In genomic region chr11:34154059-34154875, GRCh38 we compare ENCODE assay signal across 10 cellular contexts. TPM values are rescaled to one million over a fixed set of nuclear protein-coding genes. Genes with fewer than 3 reads are reported as not detected.
DNase-seq lines count a peak whose midpoint lies in the region; ATAC-seq, FAIRE-seq and TF ChIP-seq lines count a peak whose summit lies in the region.
"Had no signal": no experiment of that assay in that cellular context is flagged by ENCODE, and none has a peak within 500 bp of the region (broad histone marks: within the 10 kb centered on the region; RNA-seq: fewer than 3 reads in every experiment).

No MANE protein-coding gene starts in this region.

- H3K4me3 ChIP-seq in HL-60 (replicated peaks; ENCODE audit: insufficient read depth, low read length) (no peak overlapping the region), HepG2 (replicated peaks in 1 of 3; ENCODE audit: insufficient read depth in 1 of 3, low read depth in 2 of 3, low read length in 3 of 3) (no peak overlapping the region), HAP-1 (no peak overlapping the region)

- FAIRE-seq in GM12891 (lab: Jason Lieb, UNC) (peak; percentile 95), HepG2 (lab: Jason Lieb, UNC) (no peak), H54 (lab: Jason Lieb, UNC) (no peak)

- ATAC-seq in GM21528 (IDR thresholded peaks at IDR 0.05; ENCODE audit: low FRiP score, unreplicated experiment): peak; percentile 73
- no peak for ATAC-seq in HepG2

- H3K4me1 ChIP-seq in HepG2 (ENCODE audit: insufficient read depth, low read length) (no peaks in the 10 kb centered on the region), HAP-1 (no peaks in the 10 kb centered on the region)

- TF ChIP-seq CTCF in HL-60 (IDR thresholded peaks at IDR 0.05; ENCODE audit: insufficient read depth, low read length): no peak
- no peak for TF ChIP-seq CTCF in HepG2 (CRISPR knock-in tag; IDR thresholded peaks at IDR 0.05)

- intact Hi-C loops in HepG2 (cut with micrococcal nuclease; ENCODE audit: unreplicated experiment): no loop called here

- no peak for TF ChIP-seq RAD21 in HepG2 (CRISPR knock-in tag; IDR thresholded peaks at IDR 0.05)

- H3K9me3 ChIP-seq in HepG2 (ENCODE audit: low read length) (no peaks in the 10 kb centered on the region), HAP-1 (no peaks in the 10 kb centered on the region)

- no peaks in the 10 kb centered on the region for H3K36me3 Mint-ChIP-seq in activated CD4-positive, alpha-beta T cell treated with anti-CD3 and anti-CD28 coated beads, Interleukin-2, amount 10 ng/mL, durations not matched to agents 7 days and 5 days (ENCODE audit: low read depth)

- H4K20me1 ChIP-seq in HepG2 (ENCODE audit: insufficient read depth, low read length): no peaks in the 10 kb centered on the region

- H3K27me3 ChIP-seq in HL-60 (ENCODE audit: insufficient read depth, poor library complexity, severe bottlenecking): no peaks in the 10 kb centered on the region
- H3K27me3 ChIP-seq in HepG2 (ENCODE audit: control insufficient read depth in 1 of 2, insufficient read depth in 2 of 2, low read length in 2 of 2): no peaks in the 10 kb centered on the region
- no peaks in the 10 kb centered on the region for H3K27me3 ChIP-seq in HAP-1 (ENCODE audit: low read depth)

- no peaks in the 10 kb centered on the region for H3K27me3 Mint-ChIP-seq in activated CD4-positive, alpha-beta T cell treated with anti-CD3 and anti-CD28 coated beads, Interleukin-2, amount 10 ng/mL, durations not matched to agents 7 days and 5 days

- no peak for TF ChIP-seq POLR2A in GM12891 (IDR thresholded peaks at IDR 0.05; ENCODE audit: low read depth, low read length)
- TF ChIP-seq POLR2A in HepG2 (IDR thresholded peaks at IDR 0.05; ENCODE audit: insufficient read depth in 1 of 2, low read depth in 2 of 2, low read length in 2 of 2): no peak
- TF ChIP-seq POLR2A in H54 (IDR thresholded peaks at IDR 0.05; ENCODE audit: low read depth, low read length): no peak

- CTCF ChIA-PET in HepG2 (lab: Yijun Ruan, JAX; ENCODE audit: low intra/inter-chr PET ratio, low total read pairs): no interaction called here
- CTCF ChIA-PET in activated CD4-positive, alpha-beta T cell treated with anti-CD3 and anti-CD28 coated beads, Interleukin-2, amount 10 ng/mL, durations not matched to agents 7 days and 5 days (lab: Charles Lee): interaction anchor here (0.7 to 3.7 kb wide), 6 partner anchors 9 to 20 kb away, joined by 3 to 17 read pairs (median 4); no protein-coding TSS in a partner anchor

- peak overlapping the region; percentile 64 for H3K27ac ChIP-seq in HL-60 (replicated peaks)
- no peak overlapping the region for H3K27ac ChIP-seq in HepG2 (ENCODE audit: extremely low read length, insufficient read depth, low read length)

- H3K4me2 ChIP-seq in HepG2 (ENCODE audit: low read depth, low read length): no peak overlapping the region

- H3K27ac Mint-ChIP-seq in activated CD4-positive, alpha-beta T cell treated with anti-CD3 and anti-CD28 coated beads, Interleukin-2, amount 10 ng/mL, durations not matched to agents 7 days and 5 days: no peak overlapping the region

- H3K9me3 Mint-ChIP-seq in activated CD4-positive, alpha-beta T cell treated with anti-CD3 and anti-CD28 coated beads, Interleukin-2, amount 10 ng/mL, durations not matched to agents 7 days and 5 days: no peaks in the 10 kb centered on the region

- H3K9ac ChIP-seq in HepG2 (ENCODE audit: insufficient read depth, low read depth, low read length): no peak overlapping the region

- in situ Hi-C loops in HepG2 (cut with HindIII; ENCODE audit: extremely low pct_ligation_motif_present, low pct_unique_long_range_greater_than_20kb) (loop anchor here (25.0 kb wide), 1 partner anchor 758 kb away; the partner anchor contains the start of genes APIP and PDHX), HAP-1 (cut with MboI; ENCODE audit: low sequenced_read_pairs) (loop anchor here (10.0 to 25.0 kb wide), 3 partner anchors 331 to 1233 kb away; no protein-coding TSS in a partner anchor)

- POLR2A ChIA-PET in HepG2 (lab: Yijun Ruan, JAX): interaction anchor here (0.5 kb wide), 1 partner anchor 72 kb away, joined by 3 read pairs; no protein-coding TSS in a partner anchor
- POLR2A ChIA-PET in activated CD4-positive, alpha-beta T cell treated with anti-CD3 and anti-CD28 coated beads, Interleukin-2, amount 10 ng/mL, durations not matched to agents 7 days and 5 days (lab: Charles Lee): interaction anchor here (0.7 kb wide), 1 partner anchor 192 kb away, joined by 3 read pairs; no protein-coding TSS in a partner anchor

- H3K4me1 Mint-ChIP-seq in activated CD4-positive, alpha-beta T cell treated with anti-CD3 and anti-CD28 coated beads, Interleukin-2, amount 10 ng/mL, durations not matched to agents 7 days and 5 days: peaks cover 15% of the 10 kb centered on the region

- peaks cover 17 to 34% of the 10 kb centered on the region in 2 experiments for H3K36me3 ChIP-seq in HepG2 (replicated peaks in 1 of 2; ENCODE audit: control insufficient read depth in 1 of 2, insufficient read depth in 2 of 2, low read length in 2 of 2)
- H3K36me3 ChIP-seq in HAP-1 (replicated peaks): peaks cover 22% of the 10 kb centered on the region

- no peaks in the 10 kb centered on the region for H3K79me2 ChIP-seq in HepG2 (ENCODE audit: insufficient read depth, low read length)

- peak; percentile 61 for DNase-seq in GM12891 (ENCODE audit: insufficient read length, low spot score)
- peak; percentile 81 to 83 for DNase-seq in HL-60 (ENCODE audit: low read depth in 1 of 2, low spot score in 1 of 2)
- DNase-seq in HepG2 (ENCODE audit: low spot score): no peak
- no peak for DNase-seq in H54 (ENCODE audit: insufficient read length, low spot score)
- DNase-seq in activated effector memory CD4-positive, alpha-beta T cell treated with anti-CD3 and anti-CD28 coated beads, Interleukin-2, amount 50 U/mL, for 16 hours: no peak
- DNase-seq in HAP-1 (ENCODE audit: low spot score in 2 of 2): no peak
- DNase-seq in activated CD4-positive, alpha-beta T cell treated with anti-CD3 and anti-CD28 coated beads, Interleukin-2, amount 10 ng/mL, durations not matched to agents 7 days and 5 days: no peak
- DNase-seq: activated CD4-positive, CD25-positive, alpha-beta regulatory T cell treated with anti-CD3 and anti-CD28 coated beads, Interleukin-2, amount 50 U/mL, for 72 hours; mammary epithelial cell had no signal

- no peak overlapping the region for H3K4me3 Mint-ChIP-seq in activated CD4-positive, alpha-beta T cell treated with anti-CD3 and anti-CD28 coated beads, Interleukin-2, amount 10 ng/mL, durations not matched to agents 7 days and 5 days

- no peak overlapping the region for H2AFZ ChIP-seq in HepG2 (ENCODE audit: low read length)

- WGBS in HepG2 (ENCODE audit: low lambda C conversion rate): 95% methylated on average over 6 of the region's 16 CpGs

- TF ChIP-seq EP300 in HepG2 (IDR thresholded peaks at IDR 0.05; ENCODE audit: low read depth in 2 of 2, low read length in 2 of 2): no peak
- no peak for TF ChIP-seq EP300 in HepG2 (CRISPR knock-in tag; IDR thresholded peaks at IDR 0.05; ENCODE audit: borderline replicate concordance)

- no TSS peak for BruUV-seq in HepG2 (replicated peaks; lab: Mats Ljungman, UMichigan)

TF ChIP-seq in GM12891, 5 proteins besides CTCF, POLR2A, EP300 and RAD21:
- TF ChIP-seq POU2F2 (IDR thresholded peaks at IDR 0.05; ENCODE audit: low read depth, low read length) (no peak), SPI1 (IDR thresholded peaks at IDR 0.05; ENCODE audit: low read depth, low read length) (peak; percentile 94), TAF1 (IDR thresholded peaks at IDR 0.05; ENCODE audit: low read depth, low read length) (no peak), POLR2AphosphoS5 (IDR thresholded peaks at IDR 0.05; ENCODE audit: low read depth, low read length) (no peak), PAX5 (IDR thresholded peaks at IDR 0.05; ENCODE audit: insufficient read depth, low read length, severe bottlenecking) (no peak)

TF ChIP-seq in HepG2, 621 proteins besides CTCF, POLR2A, EP300 and RAD21 (continues in another document):
- no peak for TF ChIP-seq SIN3B (IDR thresholded peaks at IDR 0.05; ENCODE audit: low read length)
- no peak for TF ChIP-seq ZNF780A (CRISPR knock-in tag; IDR thresholded peaks at IDR 0.05)

RNA-seq across cellular contexts. Expression of gene NAT10, which starts 48.8 kb away (rescaled TPM):
- 54.5 TPM for polyA plus RNA-seq in GM12891 (2012; ENCODE audit: low read depth, missing spikeins)
- total RNA-seq in HepG2 (2016; rRNA removed; fragmentation: Illumina TruSeq; extraction: Trizol): 51.9 and 68.5 TPM in 2 replicates
- 11.7 and 14.5 TPM in 2 replicates for total RNA-seq in HepG2 (2016; cell fraction: cytosol; rRNA removed; fragmentation: Illumina TruSeq; extraction: Trizol; ENCODE audit: low read depth)
- 51.3 and 65.0 TPM in 2 replicates for total RNA-seq in HepG2 (2016; cell fraction: insoluble cytoplasmic fraction; rRNA removed; fragmentation: Illumina TruSeq; extraction: Trizol)
- total RNA-seq in HepG2 (2016; cell fraction: membrane; rRNA removed; fragmentation: Illumina TruSeq; extraction: Trizol): 23.4 and 24.4 TPM in 2 replicates
- 52.2 and 52.3 TPM in 2 replicates for total RNA-seq in HepG2 (2016; cell fraction: nucleus; rRNA removed; fragmentation: Illumina TruSeq; extraction: Trizol)
- 33.9 TPM in 2 replicates for polyA plus RNA-seq in HepG2 (2011; rRNA removed)
- 22.9 and 27.5 TPM in 2 replicates for polyA plus RNA-seq in HepG2 (2011; cell fraction: cytosol; rRNA removed)
- 49.7 and 54.1 TPM in 2 replicates for polyA plus RNA-seq in HepG2 (2011; cell fraction: nucleus; rRNA removed)
- polyA plus RNA-seq in HepG2 (2012): 26.7 and 33.0 TPM in 2 replicates
- 5.2 and 5.6 TPM in 2 replicates for polyA plus RNA-seq in HepG2 (2016; cell fraction: cytosol; fragmentation: Illumina TruSeq; extraction: Trizol; ENCODE audit: low read depth)
- polyA plus RNA-seq in HepG2 (2016; cell fraction: insoluble cytoplasmic fraction; fragmentation: Illumina TruSeq; extraction: Trizol; ENCODE audit: low read depth): 56.8 and 61.8 TPM in 2 replicates
- 12.1 and 13.5 TPM in 2 replicates for polyA plus RNA-seq in HepG2 (2016; cell fraction: membrane; fragmentation: Illumina TruSeq; extraction: Trizol; ENCODE audit: low read depth)
- 73.3 and 79.4 TPM in 2 replicates for polyA plus RNA-seq in HepG2 (2016; cell fraction: nucleus; fragmentation: Illumina TruSeq; extraction: Trizol; ENCODE audit: insufficient read depth, low read depth)
- 94.6 and 150 TPM in 2 replicates for polyA minus RNA-seq in HepG2 (2011; rRNA and poly(A)+ RNA removed; ENCODE audit: low replicate concordance)
- 36.1 and 49.2 TPM in 2 replicates for polyA minus RNA-seq in HepG2 (2011; cell fraction: cytosol; rRNA and poly(A)+ RNA removed)
- polyA minus RNA-seq in HepG2 (2011; cell fraction: nucleus; rRNA and poly(A)+ RNA removed): 60.5 and 63.5 TPM in 2 replicates
- 10 to 100 TPM; 73.4 to 82.2 TPM for total RNA-seq in activated CD4-positive, alpha-beta T cell treated with anti-CD3 and anti-CD28 coated beads, Interleukin-2, amount 10 ng/mL, durations not matched to agents 7 days and 5 days

Comparison
In these comparisons a context has a peak if more than half of its experiments do, and no peak if none do; other contexts are left out.
1. DNase-seq: peak in GM12891 (single experiment) and HL-60 (2 of 2); none in HepG2 (single experiment), H54 (single experiment), activated effector memory CD4-positive, alpha-beta T cell treated with anti-CD3 and anti-CD28 coated beads, Interleukin-2, amount 50 U/mL, for 16 hours (single experiment), HAP-1 (0 of 2) and activated CD4-positive, alpha-beta T cell treated with anti-CD3 and anti-CD28 coated beads, Interleukin-2, amount 10 ng/mL, durations not matched to agents 7 days and 5 days (single experiment).